Comparison of ENCODE assay signal across 8 cellular contexts in genomic region chr11:94183886-94184264, GRCh38. TPM values are rescaled to one million over a fixed set of nuclear protein-coding genes. Genes with fewer than 3 reads are reported as not detected.
DNase-seq lines count a peak whose midpoint lies in the region; ATAC-seq, FAIRE-seq and TF ChIP-seq lines count a peak whose summit lies in the region.

No MANE protein-coding gene starts in this region.

- no peaks in the 10 kb centered on the region for H3K27me3 ChIP-seq in OCI-LY1 (ENCODE audit: insufficient read depth, low read length)
- no peaks in the 10 kb centered on the region for H3K27me3 ChIP-seq in brain microvascular endothelial cell (replicated peaks)
- H3K27me3 ChIP-seq in kidney epithelial cell (ENCODE audit: control insufficient read depth, insufficient read depth, low read length), result no peaks in the 10 kb centered on the region

- no peak overlapping the region for H3K27ac ChIP-seq in OCI-LY1 (ENCODE audit: low read depth, low read length, poor library complexity, severe bottlenecking)
- H3K27ac ChIP-seq in brain microvascular endothelial cell, result no peak overlapping the region

- no peaks in the 10 kb centered on the region for H3K9me2 ChIP-seq in OCI-LY1 (ENCODE audit: low read depth, low read length)

- H3K9me3 ChIP-seq in OCI-LY1 (ENCODE audit: low read length), result no peaks in the 10 kb centered on the region

- in situ Hi-C loops in brain microvascular endothelial cell (cut with HindIII; ENCODE audit: low pct_ligation_motif_present, low sequenced_read_pairs), result no loop called here

- H2AFZ ChIP-seq in OCI-LY1 (ENCODE audit: low read length), result no peak overlapping the region

- H3K4me1 ChIP-seq in OCI-LY1 (ENCODE audit: insufficient read depth, low read length, severe bottlenecking), result no peaks in the 10 kb centered on the region

- ATAC-seq in HG02938 (IDR thresholded peaks at IDR 0.05; ENCODE audit: unreplicated experiment), result peak; percentile 80

- H3K79me2 ChIP-seq in OCI-LY1 (ENCODE audit: insufficient read depth, low read length), result no peaks in the 10 kb centered on the region

- H3K4me2 ChIP-seq in OCI-LY1 (ENCODE audit: low read length), result no peak overlapping the region

- peak; percentile 63 for FAIRE-seq in GM18507 (lab: Jason Lieb, UNC)

- no peak overlapping the region for H3K4me3 ChIP-seq in OCI-LY1 (ENCODE audit: low read depth, low read length, poor library complexity, severe bottlenecking)
- H3K4me3 ChIP-seq in brain microvascular endothelial cell (ENCODE audit: low read depth, low read length), result no peak overlapping the region
- no peak overlapping the region for H3K4me3 ChIP-seq in kidney epithelial cell (ENCODE audit: low read depth, low read length)

- H3F3A ChIP-seq in OCI-LY1 (ENCODE audit: insufficient read depth, low read length), result no peaks in the 10 kb centered on the region

- TF ChIP-seq CTCF in OCI-LY1 (IDR thresholded peaks at IDR 0.05; ENCODE audit: low read length), result peak; percentile 87
- peak; percentile 93 for TF ChIP-seq CTCF in brain microvascular endothelial cell (IDR thresholded peaks at IDR 0.05; ENCODE audit: low read depth, low read length, missing control alignments)
- TF ChIP-seq CTCF in kidney epithelial cell (IDR thresholded peaks at IDR 0.05; ENCODE audit: insufficient read depth, low read length, poor library complexity, severe bottlenecking), result peak; percentile 92

- H4K20me1 ChIP-seq in OCI-LY1 (ENCODE audit: insufficient read depth, low read length), result no peaks in the 10 kb centered on the region

- H3K9ac ChIP-seq in OCI-LY1 (ENCODE audit: low read length), result no peak overlapping the region

- H3K36me3 ChIP-seq in OCI-LY1 (ENCODE audit: insufficient read depth, low read length), result peaks cover 23% of the 10 kb centered on the region; the same call in 1 of the 2 replicates
- peaks cover 4% of the 10 kb centered on the region for H3K36me3 ChIP-seq in brain microvascular endothelial cell (replicated peaks)
- H3K36me3 ChIP-seq in kidney epithelial cell (ENCODE audit: control insufficient read depth, insufficient read depth, low read length), result peaks cover 1% of the 10 kb centered on the region

- DNase-seq in C1 segment of cervical spinal cord (lab: John Stamatoyannopoulos, UW) (peak in 8 of 14 donors; percentile 1 to 76 (median 11)), GM18507 (ENCODE audit: extremely low spot score, insufficient read length, low read depth) (peak; percentile 12), brain microvascular endothelial cell (peak; percentile 54), kidney epithelial cell (ENCODE audit: low read depth) (peak; percentile 31)
- DNase-seq in stimulated activated CD4-positive, alpha-beta T cell treated with anti-CD3 and anti-CD28 coated beads, Interleukin-4, amount 100 ng/mL, for 24 hours, result peak; percentile 15
- no peak for DNase-seq in effector CD4-positive, alpha-beta T cell

RNA-seq across cellular contexts. Expression of gene PANX1, which starts 55.2 kb away (rescaled TPM):
- total RNA-seq in kidney epithelial cell, result 56.5 and 60.5 TPM in 2 replicates
